ENCODE assay signal across 1 cellular context in genomic region chr1:234348964-234349363, GRCh38.
A peak's percentile ranks its signal among the peaks of the same experiment; 100 is the strongest.
TF ChIP-seq lines count a peak whose summit lies in the region.

No MANE protein-coding gene starts in this region.

TF ChIP-seq in HepG2, 621 proteins besides CTCF, POLR2A, EP300 and RAD21 (continued from another document and continues in another):
- TF ChIP-seq STAT6 (CRISPR knock-in tag; IDR thresholded peaks at IDR 0.05; ENCODE audit: borderline replicate concordance) (no peak), ZNF362 (CRISPR knock-in tag; IDR thresholded peaks at IDR 0.05; ENCODE audit: borderline replicate concordance) (no peak), SNAPC4 (CRISPR knock-in tag; IDR thresholded peaks at IDR 0.05) (no peak), ZNF670 (CRISPR knock-in tag; IDR thresholded peaks at IDR 0.05; ENCODE audit: borderline replicate concordance) (0 out of 2 replicates have a peak, but pooled peaks have one; percentile 28), ZBTB10 (CRISPR knock-in tag; IDR thresholded peaks at IDR 0.05; ENCODE audit: borderline replicate concordance) (no peak), PAXIP1 (CRISPR knock-in tag; conservative IDR thresholded peaks at IDR 0.05) (peak; percentile 72), FOXM1 (CRISPR knock-in tag; IDR thresholded peaks at IDR 0.05) (no peak), TEAD3 (CRISPR knock-in tag; optimal IDR thresholded peaks at IDR 0.05; ENCODE audit: borderline replicate concordance) (peak; percentile 15), ZNF33A (CRISPR knock-in tag; IDR thresholded peaks at IDR 0.05; ENCODE audit: borderline replicate concordance) (no peak), SALL2 (CRISPR knock-in tag; IDR thresholded peaks at IDR 0.05) (no peak), ZBTB26 (CRISPR knock-in tag; IDR thresholded peaks at IDR 0.05; ENCODE audit: borderline replicate concordance) (no peak), MYC (CRISPR knock-in tag; IDR thresholded peaks at IDR 0.05; ENCODE audit: borderline replicate concordance) (no peak), ZNF143 (CRISPR knock-in tag; IDR thresholded peaks at IDR 0.05) (no peak), ZNF740 (CRISPR knock-in tag; IDR thresholded peaks at IDR 0.05) (no peak), LCORL (IDR thresholded peaks at IDR 0.05) (no peak), LCORL (CRISPR knock-in tag; IDR thresholded peaks at IDR 0.05) (no peak), ZNF574 (CRISPR knock-in tag; IDR thresholded peaks at IDR 0.05) (peak; percentile 40; the same call in 1 of the 2 replicates), CREB1 (IDR thresholded peaks at IDR 0.05) (no peak), CREB1 (CRISPR knock-in tag; IDR thresholded peaks at IDR 0.05) (no peak), ARID5B (CRISPR knock-in tag; IDR thresholded peaks at IDR 0.05) (peak; percentile 67), ZNF672 (CRISPR knock-in tag; IDR thresholded peaks at IDR 0.05) (no peak), NFYC (CRISPR knock-in tag; IDR thresholded peaks at IDR 0.05) (no peak), CEBPB (IDR thresholded peaks at IDR 0.05; ENCODE audit: borderline replicate concordance, low read depth, low read length) (peak; percentile 65; the same call in 1 of the 2 replicates), TCF12 (IDR thresholded peaks at IDR 0.05) (no peak), TCF12 (CRISPR knock-in tag; IDR thresholded peaks at IDR 0.05) (no peak)
